Comparison of ENCODE assay signal across 21 cellular contexts in genomic region chr16:65125322-65125721, GRCh38. TPM values are rescaled to one million over a fixed set of nuclear protein-coding genes. Genes with fewer than 3 reads are reported as not detected.
DNase-seq lines count a peak whose midpoint lies in the region; ATAC-seq and TF ChIP-seq lines count a peak whose summit lies in the region.
"Had no signal": no experiment of that assay in that cellular context is flagged by ENCODE, and none has a peak within 500 bp of the region (broad histone marks: within the 10 kb centered on the region; RNA-seq: fewer than 3 reads in every experiment).

No MANE protein-coding gene starts in this region.

- no peaks in the 10 kb centered on the region for H3K36me3 Mint-ChIP-seq in T-cell

- POLR2A ChIA-PET in T-cell (lab: Charles Lee): no interaction called here

- H3K9me3 Mint-ChIP-seq in T-cell: peaks cover 0 to 3% (median 3%) of the 10 kb centered on the region in 3 donors

- no peak overlapping the region for H3K4me3 Mint-ChIP-seq in T-cell
- H3K4me3 Mint-ChIP-seq: CD4-positive, alpha-beta T cell had no signal

- H3K27ac Mint-ChIP-seq in T-cell: no peak overlapping the region
- H3K27ac Mint-ChIP-seq: CD4-positive, alpha-beta T cell had no signal

- TF ChIP-seq CTCF in AG10803 (conservative IDR thresholded peaks at IDR 0.05; ENCODE audit: low read length) (no peak), fibroblast of villous mesenchyme (IDR thresholded peaks at IDR 0.05; ENCODE audit: insufficient read depth, low read depth, low read length) (no peak)

- no peak for DNase-seq in AG10803 (ENCODE audit: low read depth)
- peak; percentile 17 for DNase-seq in SW480 (ENCODE audit: low spot score)
- peak; percentile 24 for DNase-seq in fibroblast of villous mesenchyme (ENCODE audit: low read depth)
- DNase-seq in putamen (ENCODE audit: low spot score): peak; percentile 38
- DNase-seq in NCI-H1930 (lab: John Stamatoyannopoulos, UW): no peak
- DNase-seq in hippocampal formation (lab: John Stamatoyannopoulos, UW): no peak
- no peak for DNase-seq in T-cell
- no peak for DNase-seq in erythroblast (lab: John Stamatoyannopoulos, UW)
- DNase-seq: activated CD4-positive, alpha-beta T cell treated with anti-CD3 and anti-CD28 coated beads, Interleukin-2, amount 50 U/mL, for 4 hours; activated gamma-delta T cell; amygdala; CD4-positive, alpha-beta T cell; hypothalamus; Kasumi-1; NCI-H1092 treated with DMSO at 0.1 percent for 48 hours; NCI-H526 treated with DMSO at 0.1 percent for 48 hours; SHP77; stimulated activated CD4-positive, alpha-beta T cell treated with anti-CD3 and anti-CD28 coated beads, Interleukin-12 subunit alpha, Interleukin-12 subunit beta, amount 100 ng/mL, for 4 hours; stimulated activated CD8-positive, alpha-beta memory T cell treated with anti-CD3 and anti-CD28 coated beads, Interleukin-4, amount 100 ng/mL, for 48 hours had no signal

- no peak for ATAC-seq in T-cell (replicated peaks in 1 of 4)

- CTCF ChIA-PET in T-cell (lab: Charles Lee): no interaction called here

- H3K4me1 Mint-ChIP-seq in T-cell: peaks cover 0 to 1% (median 0%) of the 10 kb centered on the region in 3 donors

- peaks cover 12 to 27% of the 10 kb centered on the region in 2 donors for H3K27me3 Mint-ChIP-seq in T-cell

- no peak for TF ChIP-seq POLR2A in erythroblast (IDR thresholded peaks at IDR 0.05; ENCODE audit: low read length)

- H3K4me3 ChIP-seq in AG10803 (ENCODE audit: low read length): peak overlapping the region; percentile 81
- H3K4me3 ChIP-seq in fibroblast of villous mesenchyme (ENCODE audit: low read depth, low read length): peak overlapping the region; percentile 97

RNA-seq across cellular contexts. Expression of gene CDH11, which starts 3.5 kb away (rescaled TPM):
- 265 and 290 TPM in 2 replicates for total RNA-seq in fibroblast of villous mesenchyme
- 1 to 10 TPM in 1 of 5 donors, under 1 TPM in 2, not detected in 2; 0.10 to 1.1 (median 0.53) TPM for total RNA-seq in T-cell
- total RNA-seq: CD4-positive, alpha-beta T cell; OCI-LY7; T-helper 2 cell treated with Interferon-gamma antibody and Interleukin-4, amounts not matched to agents 100 ng/mL and 5 ng/mL, for 36 hours had no signal

Comparison
In these comparisons a context has a peak if more than half of its experiments do, and no peak if none do; other contexts are left out.
1. DNase-seq: peak in SW480 (single experiment), fibroblast of villous mesenchyme (single experiment) and putamen (single experiment); none in AG10803 (single experiment), NCI-H1930 (0 of 2), hippocampal formation (0 of 2), T-cell (0 of 34) and erythroblast (0 of 2).
2. RNA of gene CDH11, which starts 3.5 kb away (total RNA-seq): 265 to 290 TPM in fibroblast of villous mesenchyme; 0.10 to 1.1 TPM in T-cell; every median in the first group is over 100 times any median in the second.